In genomic region chr15:67945951-67946700, GRCh38 we compare ENCODE assay signal across 8 cellular contexts.
DNase-seq lines count a peak whose midpoint lies in the region; TF ChIP-seq lines count a peak whose summit lies in the region.

No MANE protein-coding gene starts in this region.

- H3K9me3 ChIP-seq in GM23248 (ENCODE audit: low read depth) (no peaks in the 10 kb centered on the region), SJCRH30 (replicated peaks) (peaks cover 5% of the 10 kb centered on the region)

- H3K27me3 ChIP-seq in GM23248 (replicated peaks; ENCODE audit: insufficient read depth), result peaks cover 3% of the 10 kb centered on the region; the same call in 1 of the 2 replicates
- no peaks in the 10 kb centered on the region for H3K27me3 ChIP-seq in SJCRH30

- H3K36me3 ChIP-seq in GM23248 (ENCODE audit: low read depth) (no peaks in the 10 kb centered on the region), SJCRH30 (no peaks in the 10 kb centered on the region)

- H3K4me3 ChIP-seq in GM23248, result no peak overlapping the region
- no peak overlapping the region for H3K4me3 ChIP-seq in SJCRH30
- H3K4me3 ChIP-seq in fibroblast of the aortic adventitia (ENCODE audit: low read depth, low read length), result no peak overlapping the region
- no peak overlapping the region for H3K4me3 ChIP-seq in retinal pigment epithelial cell (ENCODE audit: low read length)

- WGBS in GM23248 (ENCODE audit: low coverage in 1 of 2, low lambda C conversion rate in 2 of 2, missing lambda C conversion rate in 2 of 2), 2 experiments, result 62 to 66% methylated on average over 5 to 6 of the region's 6 CpGs

- no peak overlapping the region for H2AFZ ChIP-seq in GM23248

- H3K9ac ChIP-seq in GM23248, result no peak overlapping the region

- TF ChIP-seq CTCF in fibroblast of the aortic adventitia (IDR thresholded peaks at IDR 0.05; ENCODE audit: insufficient read depth, low read length) (no peak), retinal pigment epithelial cell (conservative IDR thresholded peaks at IDR 0.05; ENCODE audit: low read depth, low read length) (no peak)

- H3K4me2 ChIP-seq in GM23248 (ENCODE audit: unreplicated experiment), result no peak overlapping the region

- H3F3A ChIP-seq in GM23248 (ENCODE audit: insufficient read depth), result no peaks in the 10 kb centered on the region

- in situ Hi-C loops in GM23248 (cut with MboI), result no loop called here

- H3K79me2 ChIP-seq in GM23248 (ENCODE audit: insufficient read depth), result no peaks in the 10 kb centered on the region

- no peak overlapping the region for H3K27ac ChIP-seq in GM23248
- H3K27ac ChIP-seq in SJCRH30, result no peak overlapping the region

- no peaks in the 10 kb centered on the region for H4K20me1 ChIP-seq in GM23248 (ENCODE audit: insufficient read depth)

- DNase-seq in GM23248 (peak; percentile 31), SJCRH30 (peak; percentile 75 to 79), fibroblast of the aortic adventitia (ENCODE audit: low read depth) (peak; percentile 51), retinal pigment epithelial cell (ENCODE audit: low read depth) (peak; percentile 51), NCI-H774 (lab: John Stamatoyannopoulos, UW) (no peak), NCI-H1092 treated with DMSO at 0.1 percent for 48 hours (lab: John Stamatoyannopoulos, UW) (no peak)
- no peak for DNase-seq in NK-92 treated with Interleukin-12 subunit alpha and Interleukin-12 subunit beta, amount 100 ng/mL, for 24 hours (lab: John Stamatoyannopoulos, UW)
- DNase-seq in activated T-cell treated with anti-CD3 and anti-CD28 coated beads, Interleukin-2, amount 50 U/mL, for 1 hour, result no peak

- no peaks in the 10 kb centered on the region for H3K9me2 ChIP-seq in GM23248 (ENCODE audit: insufficient read depth)

- H3K4me1 ChIP-seq in GM23248 (ENCODE audit: insufficient read depth) (no peaks in the 10 kb centered on the region), SJCRH30 (peaks cover 13% of the 10 kb centered on the region)

Comparison
In these comparisons a context has a peak if more than half of its experiments do, and no peak if none do; other contexts are left out.
1. DNase-seq: peak in GM23248 (single experiment), SJCRH30 (2 of 2), fibroblast of the aortic adventitia (single experiment) and retinal pigment epithelial cell (single experiment); none in NK-92 treated with Interleukin-12 subunit alpha and Interleukin-12 subunit beta, amount 100 ng/mL, for 24 hours (single experiment), NCI-H774 (single experiment), activated T-cell treated with anti-CD3 and anti-CD28 coated beads, Interleukin-2, amount 50 U/mL, for 1 hour (single experiment) and NCI-H1092 treated with DMSO at 0.1 percent for 48 hours (single experiment).